Comparison of ENCODE assay signal across 11 cellular contexts in genomic region chr20:48683467-48684175, GRCh38.
DNase-seq lines count a peak whose midpoint lies in the region; ATAC-seq, FAIRE-seq and TF ChIP-seq lines count a peak whose summit lies in the region.
"Had no signal": no experiment of that assay in that cellular context is flagged by ENCODE, and none has a peak within 500 bp of the region (broad histone marks: within the 10 kb centered on the region; RNA-seq: fewer than 3 reads in every experiment).

No MANE protein-coding gene starts in this region.

- intact Hi-C loops in endothelial cell of umbilical vein (cut with micrococcal nuclease) = loop anchor here (2.0 to 5.0 kb wide), 2 partner anchors 55 to 144 kb away; partner anchors contain the start of gene PREX1
- intact Hi-C loops in HepG2 (cut with micrococcal nuclease; ENCODE audit: unreplicated experiment) = no loop called here

- H3K9me3 Mint-ChIP-seq in osteocyte (ENCODE audit: unreplicated experiment) = no peaks in the 10 kb centered on the region
- no peaks in the 10 kb centered on the region for H3K9me3 Mint-ChIP-seq in stimulated activated naive CD8-positive, alpha-beta T cell treated with anti-CD3 and anti-CD28 coated beads, Interleukin-15, amount 100 ng/mL, for 72 hours
- H3K9me3 Mint-ChIP-seq: activated CD4-positive, alpha-beta T cell treated with anti-CD3 and anti-CD28 coated beads, Interleukin-2, amount 10 ng/mL, durations not matched to agents 7 days and 5 days had no signal

- H3K27me3 Mint-ChIP-seq in osteocyte (ENCODE audit: unreplicated experiment) = no peaks in the 10 kb centered on the region
- no peaks in the 10 kb centered on the region for H3K27me3 Mint-ChIP-seq in stimulated activated naive CD8-positive, alpha-beta T cell treated with anti-CD3 and anti-CD28 coated beads, Interleukin-15, amount 100 ng/mL, for 72 hours
- H3K27me3 Mint-ChIP-seq: activated CD4-positive, alpha-beta T cell treated with anti-CD3 and anti-CD28 coated beads, Interleukin-2, amount 10 ng/mL, durations not matched to agents 7 days and 5 days had no signal

- dilution Hi-C loops in endothelial cell of umbilical vein (cut with MboI; ENCODE audit: extremely low pct_ligation_motif_present, low sequenced_read_pairs) = no loop called here

- H3K4me1 ChIP-seq in BLaER1 treated with 17β-estradiol and CSF1 and Interleukin-3, amounts not matched to agents 10 nM and 100 nM = peaks cover 62 to 76% (median 67%) of the 10 kb centered on the region in 10 experiments
- H3K4me1 ChIP-seq in SJCRH30 (peaks cover 69% of the 10 kb centered on the region), endothelial cell of umbilical vein (ENCODE audit: control insufficient read depth, extremely low read depth, insufficient read depth, low read length) (peaks cover 56% of the 10 kb centered on the region), HepG2 (ENCODE audit: insufficient read depth, low read length) (peaks cover 13% of the 10 kb centered on the region)

- TF ChIP-seq CTCF in endothelial cell of umbilical vein (IDR thresholded peaks at IDR 0.05; ENCODE audit: extremely low read depth in 1 of 2, insufficient read depth in 1 of 2, low read depth in 1 of 2, low read length in 2 of 2) (no peak), osteocyte (IDR thresholded peaks at IDR 0.05) (no peak), HepG2 (CRISPR knock-in tag; IDR thresholded peaks at IDR 0.05) (no peak), GM10266 (IDR thresholded peaks at IDR 0.05; ENCODE audit: control insufficient read depth, insufficient read depth, low read depth, missing control alignments) (no peak)

- no peaks in the 10 kb centered on the region for H3K9me1 ChIP-seq in endothelial cell of umbilical vein (replicated peaks; ENCODE audit: control insufficient read depth, extremely low read depth, insufficient read depth, low read length)

- peaks cover 0 to 100% (median 0%) of the 10 kb centered on the region in 11 experiments; a peak in 9 of 22 replicates for H4K20me1 ChIP-seq in BLaER1 treated with 17β-estradiol and CSF1 and Interleukin-3, amounts not matched to agents 10 nM and 100 nM
- H4K20me1 ChIP-seq in endothelial cell of umbilical vein (replicated peaks; ENCODE audit: control insufficient read depth, extremely low read depth, insufficient read depth, low read length) (no peaks in the 10 kb centered on the region), HepG2 (ENCODE audit: insufficient read depth, low read length) (no peaks in the 10 kb centered on the region)

- H3K27me3 ChIP-seq in BLaER1 treated with 17β-estradiol and CSF1 and Interleukin-3, amounts not matched to agents 10 nM and 100 nM = no peaks in the 10 kb centered on the region
- H3K27me3 ChIP-seq in SJCRH30 (no peaks in the 10 kb centered on the region), endothelial cell of umbilical vein (ENCODE audit: control insufficient read depth in 2 of 2, insufficient read depth in 2 of 2, low read length in 2 of 2) (no peaks in the 10 kb centered on the region), HepG2 (ENCODE audit: control insufficient read depth in 1 of 2, insufficient read depth in 2 of 2, low read length in 2 of 2) (peaks cover 5 to 54% of the 10 kb centered on the region in 2 experiments)

- CTCF ChIA-PET in endothelial cell of umbilical vein (lab: Charles Lee) (interaction anchor here (1.0 to 3.4 kb wide), 9 partner anchors 10 to 226 kb away, joined by 3 to 21 read pairs (median 8); no protein-coding TSS in a partner anchor), HepG2 (lab: Yijun Ruan, JAX; ENCODE audit: low intra/inter-chr PET ratio, low total read pairs) (no interaction called here)

- H2AFZ ChIP-seq in endothelial cell of umbilical vein (ENCODE audit: low read depth, low read length) (no peak overlapping the region), HepG2 (ENCODE audit: low read length) (no peak overlapping the region)

- H3K9ac ChIP-seq in BLaER1 treated with 17β-estradiol and CSF1 and Interleukin-3, amounts not matched to agents 10 nM and 100 nM = peak overlapping the region in 4 of 11 experiments; percentile 9 to 49 (median 26); a peak in 5 of 22 replicates
- H3K9ac ChIP-seq in endothelial cell of umbilical vein (replicated peaks; ENCODE audit: extremely low read depth, insufficient read depth, low read length) = no peak overlapping the region
- H3K9ac ChIP-seq in HepG2 (ENCODE audit: insufficient read depth, low read depth, low read length) = no peak overlapping the region

- peak overlapping the region in 2 of 11 experiments; percentile 24; a peak in 3 of 22 replicates for H3K27ac ChIP-seq in BLaER1 treated with 17β-estradiol and CSF1 and Interleukin-3, amounts not matched to agents 10 nM and 100 nM
- peak overlapping the region; percentile 96 for H3K27ac ChIP-seq in SJCRH30
- peak overlapping the region; percentile 48 for H3K27ac ChIP-seq in endothelial cell of umbilical vein (ENCODE audit: insufficient read depth, low read depth, low read length)
- no peak overlapping the region for H3K27ac ChIP-seq in HepG2 (ENCODE audit: extremely low read length, insufficient read depth, low read length)

- DNase-seq in SJCRH30 (peak in 1 of 2 experiments; percentile 57), endothelial cell of umbilical vein (ENCODE audit: low read depth, low spot score) (peak; percentile 40), osteocyte (ENCODE audit: extremely low spot score, unreplicated experiment) (no peak), HepG2 (ENCODE audit: low spot score) (no peak), GM10266 (ENCODE audit: extremely low spot score) (no peak)
- no peak for DNase-seq in stimulated activated naive CD8-positive, alpha-beta T cell treated with anti-CD3 and anti-CD28 coated beads, Interleukin-15, amount 100 ng/mL, for 72 hours
- DNase-seq: activated CD4-positive, alpha-beta T cell treated with anti-CD3 and anti-CD28 coated beads, Interleukin-2, amount 10 ng/mL, durations not matched to agents 7 days and 5 days; activated naive CD4-positive, alpha-beta T cell treated with anti-CD3 and anti-CD28 coated beads, Interleukin-2, amount 50 U/mL, for 16 hours; midbrain had no signal

- H3K4me3 ChIP-seq in BLaER1 treated with 17β-estradiol and CSF1 and Interleukin-3, amounts not matched to agents 10 nM and 100 nM = no peak overlapping the region
- H3K4me3 ChIP-seq in SJCRH30 = 0 out of 2 replicates have a peak overlapping the region, but pooled peaks have one; percentile 2
- H3K4me3 ChIP-seq in endothelial cell of umbilical vein (replicated peaks in 1 of 3; ENCODE audit: insufficient read depth in 1 of 3, low read depth in 1 of 3, low read length in 3 of 3) = no peak overlapping the region
- H3K4me3 ChIP-seq in HepG2 (replicated peaks in 1 of 3; ENCODE audit: insufficient read depth in 1 of 3, low read depth in 2 of 3, low read length in 3 of 3) = no peak overlapping the region

- TF ChIP-seq POLR2A in endothelial cell of umbilical vein (IDR thresholded peaks at IDR 0.05; ENCODE audit: low read depth, low read length) (no peak), HepG2 (IDR thresholded peaks at IDR 0.05; ENCODE audit: insufficient read depth in 1 of 2, low read depth in 2 of 2, low read length in 2 of 2) (no peak)

- no peaks in the 10 kb centered on the region for H3K9me3 ChIP-seq in BLaER1 treated with 17β-estradiol and CSF1 and Interleukin-3, amounts not matched to agents 10 nM and 100 nM (replicated peaks in 1 of 11)
- H3K9me3 ChIP-seq in SJCRH30 (replicated peaks) = no peaks in the 10 kb centered on the region
- H3K9me3 ChIP-seq in endothelial cell of umbilical vein (replicated peaks; ENCODE audit: control insufficient read depth, insufficient read depth, low read length) = no peaks in the 10 kb centered on the region
- H3K9me3 ChIP-seq in HepG2 (ENCODE audit: low read length) = no peaks in the 10 kb centered on the region

- peak overlapping the region; percentile 73 to 89 (median 83) for H3K4me2 ChIP-seq in BLaER1 treated with 17β-estradiol and CSF1 and Interleukin-3, amounts not matched to agents 10 nM and 100 nM
- H3K4me2 ChIP-seq in endothelial cell of umbilical vein (ENCODE audit: insufficient read depth, low read length) (peak overlapping the region; percentile 0), HepG2 (ENCODE audit: low read depth, low read length) (no peak overlapping the region)

- H3K36me3 Mint-ChIP-seq in osteocyte (ENCODE audit: unreplicated experiment) = peaks cover 13% of the 10 kb centered on the region

- peaks cover 0 to 98% (median 33%) of the 10 kb centered on the region in 11 experiments; a peak in 14 of 22 replicates for H3K36me3 ChIP-seq in BLaER1 treated with 17β-estradiol and CSF1 and Interleukin-3, amounts not matched to agents 10 nM and 100 nM
- H3K36me3 ChIP-seq in SJCRH30 (peaks cover 15% of the 10 kb centered on the region), endothelial cell of umbilical vein (ENCODE audit: control insufficient read depth in 2 of 2, extremely low read depth in 1 of 2, insufficient read depth in 2 of 2, low read length in 2 of 2) (peaks cover 12 to 19% of the 10 kb centered on the region in 2 experiments), HepG2 (replicated peaks in 1 of 2; ENCODE audit: control insufficient read depth in 1 of 2, insufficient read depth in 2 of 2, low read length in 2 of 2) (no peaks in the 10 kb centered on the region)

- no peaks in the 10 kb centered on the region for H3K79me2 ChIP-seq in endothelial cell of umbilical vein (ENCODE audit: control insufficient read depth, insufficient read depth, low read length)
- no peaks in the 10 kb centered on the region for H3K79me2 ChIP-seq in HepG2 (ENCODE audit: insufficient read depth, low read length)

- peak overlapping the region; percentile 62 for H3K27ac Mint-ChIP-seq in osteocyte (ENCODE audit: unreplicated experiment)
- H3K27ac Mint-ChIP-seq in stimulated activated naive CD8-positive, alpha-beta T cell treated with anti-CD3 and anti-CD28 coated beads, Interleukin-15, amount 100 ng/mL, for 72 hours = peak overlapping the region in 1 of 2 donors; percentile 38
- H3K27ac Mint-ChIP-seq: activated CD4-positive, alpha-beta T cell treated with anti-CD3 and anti-CD28 coated beads, Interleukin-2, amount 10 ng/mL, durations not matched to agents 7 days and 5 days had no signal

- in situ Hi-C loops in HepG2 (cut with HindIII; ENCODE audit: extremely low pct_ligation_motif_present, low pct_unique_long_range_greater_than_20kb) = no loop called here

- BruUV-seq in endothelial cell of umbilical vein (replicated peaks; lab: Mats Ljungman, UMichigan) (no TSS peak), HepG2 (replicated peaks; lab: Mats Ljungman, UMichigan) (no TSS peak)

- H3K4me3 Mint-ChIP-seq in osteocyte (ENCODE audit: unreplicated experiment) = no peak overlapping the region
- no peak overlapping the region for H3K4me3 Mint-ChIP-seq in stimulated activated naive CD8-positive, alpha-beta T cell treated with anti-CD3 and anti-CD28 coated beads, Interleukin-15, amount 100 ng/mL, for 72 hours
- H3K4me3 Mint-ChIP-seq: activated CD4-positive, alpha-beta T cell treated with anti-CD3 and anti-CD28 coated beads, Interleukin-2, amount 10 ng/mL, durations not matched to agents 7 days and 5 days had no signal

- POLR2A ChIA-PET in endothelial cell of umbilical vein (lab: Charles Lee) = interaction anchor here (1.1 kb wide), 1 partner anchor 14 kb away, joined by 3 read pairs; no protein-coding TSS in a partner anchor
- POLR2A ChIA-PET in HepG2 (lab: Yijun Ruan, JAX) = no interaction called here

- peaks cover 2% of the 10 kb centered on the region for H3K4me1 Mint-ChIP-seq in osteocyte (ENCODE audit: unreplicated experiment)
- H3K4me1 Mint-ChIP-seq in stimulated activated naive CD8-positive, alpha-beta T cell treated with anti-CD3 and anti-CD28 coated beads, Interleukin-15, amount 100 ng/mL, for 72 hours = peaks cover 10% of the 10 kb centered on the region

- no peak for TF ChIP-seq RAD21 in HepG2 (CRISPR knock-in tag; IDR thresholded peaks at IDR 0.05)

- no peak for ATAC-seq in stimulated activated naive CD8-positive, alpha-beta T cell treated with anti-CD3 and anti-CD28 coated beads, Interleukin-15, amount 100 ng/mL, for 72 hours
- ATAC-seq in GM19397 (IDR thresholded peaks at IDR 0.05; ENCODE audit: unreplicated experiment) (no peak), HepG2 (no peak)

- FAIRE-seq in endothelial cell of umbilical vein (lab: Jason Lieb, UNC) (peak; percentile 24), HepG2 (lab: Jason Lieb, UNC) (no peak)

- 53% methylated on average over 12 of the region's 12 CpGs for WGBS in HepG2 (ENCODE audit: low lambda C conversion rate)

- TF ChIP-seq EP300 in HepG2 (IDR thresholded peaks at IDR 0.05; ENCODE audit: low read depth in 2 of 2, low read length in 2 of 2) (no peak), HepG2 (CRISPR knock-in tag; IDR thresholded peaks at IDR 0.05; ENCODE audit: borderline replicate concordance) (no peak)
